Comparison of ENCODE assay signal across 14 cellular contexts in the genomic region with DNA sequence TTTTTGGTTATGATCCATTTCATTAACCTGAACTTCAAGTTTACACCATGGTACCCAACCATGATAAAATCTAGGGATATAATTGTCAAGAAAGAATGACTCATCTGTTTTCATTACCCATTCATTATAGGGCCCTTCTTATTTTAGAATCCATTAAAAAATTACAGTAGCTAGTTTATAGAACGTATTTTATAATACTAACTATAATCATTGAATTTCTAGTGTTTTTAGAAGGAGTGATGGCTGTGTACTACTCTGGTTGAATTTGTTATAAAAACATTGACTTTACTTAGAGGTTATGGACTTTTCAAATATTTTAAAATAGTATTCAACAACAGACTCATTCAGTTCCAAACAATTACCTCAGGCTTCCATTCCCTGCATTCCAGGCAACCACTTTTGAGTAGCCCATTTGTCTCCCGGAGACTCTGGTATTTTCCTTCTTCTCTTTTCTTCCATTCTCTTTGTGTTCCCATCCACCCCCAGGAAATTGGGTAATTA.
DNase-seq lines count a peak whose midpoint lies in the region; ATAC-seq and TF ChIP-seq lines count a peak whose summit lies in the region.
"Had no signal": no experiment of that assay in that cellular context is flagged by ENCODE, and none has a peak within 500 bp of the region (broad histone marks: within the 10 kb centered on the region; RNA-seq: fewer than 3 reads in every experiment).

No MANE protein-coding gene starts in this region.

- H3K27me3 Mint-ChIP-seq in mesothelial cell of epicardium (ENCODE audit: low read depth): no peaks in the 10 kb centered on the region
- H3K27me3 Mint-ChIP-seq: effector memory CD8-positive, alpha-beta T cell had no signal

- H3K36me3 Mint-ChIP-seq in mesothelial cell of epicardium: no peaks in the 10 kb centered on the region

- ATAC-seq in SK-N-SH treated with all-trans-retinoic acid at 6 μM for 48 hours: peak; percentile 48
- ATAC-seq in sciatic nerve: peak; percentile 77
- ATAC-seq in HG02763 (IDR thresholded peaks at IDR 0.05; ENCODE audit: unreplicated experiment): no peak
- no peak for ATAC-seq in Right ventricle myocardium inferior
- ATAC-seq: effector memory CD8-positive, alpha-beta T cell had no signal

- H3K4me1 Mint-ChIP-seq in mesothelial cell of epicardium: peaks cover 32% of the 10 kb centered on the region

- TF ChIP-seq CTCF in fibroblast of mammary gland (conservative IDR thresholded peaks at IDR 0.05; ENCODE audit: control insufficient read depth, insufficient read depth, low read depth, low read length) (no peak), mesothelial cell of epicardium (IDR thresholded peaks at IDR 0.05; ENCODE audit: unreplicated experiment) (no peak)

- no peak overlapping the region for H3K27ac Mint-ChIP-seq in mesothelial cell of epicardium
- H3K27ac Mint-ChIP-seq: effector memory CD8-positive, alpha-beta T cell had no signal

- no peak overlapping the region for H3K4me3 ChIP-seq in fibroblast of mammary gland (ENCODE audit: control insufficient read depth, low read depth, low read length)

- peaks cover 16% of the 10 kb centered on the region for H3K9me3 Mint-ChIP-seq in mesothelial cell of epicardium
- H3K9me3 Mint-ChIP-seq: effector memory CD8-positive, alpha-beta T cell had no signal

- no peak overlapping the region for H3K4me3 Mint-ChIP-seq in mesothelial cell of epicardium
- H3K4me3 Mint-ChIP-seq: effector memory CD8-positive, alpha-beta T cell had no signal

- DNase-seq in GM03348 (ENCODE audit: low spot score): peak; percentile 64
- peak; percentile 75 for DNase-seq in fibroblast of mammary gland (ENCODE audit: low read depth)
- no peak for DNase-seq in sciatic nerve (ENCODE audit: low spot score)
- DNase-seq in SHP77 treated with DMSO at 0.1 percent for 48 hours (lab: John Stamatoyannopoulos, UW): no peak
- no peak for DNase-seq in mesothelial cell of epicardium (ENCODE audit: low spot score in 2 of 2, unreplicated experiment in 2 of 2)
- no peak for DNase-seq in Right ventricle myocardium inferior (ENCODE audit: missing footprints)
- DNase-seq: COR-L47; effector memory CD8-positive, alpha-beta T cell; H7; NCI-H1417 treated with DMSO at 0.1 percent for 48 hours; NCI-H526 treated with DMSO at 0.1 percent for 48 hours; WERI-Rb-1 had no signal

- intact Hi-C loops in sciatic nerve (cut with DNase I): no loop called here
- intact Hi-C loops in Right ventricle myocardium inferior (cut with DNase I): no loop called here

TF ChIP-seq in SK-N-SH treated with all-trans-retinoic acid at 6 μM for 48 hours, 23 proteins besides CTCF, POLR2A, EP300 and RAD21:
- TF ChIP-seq, protein P1, sequence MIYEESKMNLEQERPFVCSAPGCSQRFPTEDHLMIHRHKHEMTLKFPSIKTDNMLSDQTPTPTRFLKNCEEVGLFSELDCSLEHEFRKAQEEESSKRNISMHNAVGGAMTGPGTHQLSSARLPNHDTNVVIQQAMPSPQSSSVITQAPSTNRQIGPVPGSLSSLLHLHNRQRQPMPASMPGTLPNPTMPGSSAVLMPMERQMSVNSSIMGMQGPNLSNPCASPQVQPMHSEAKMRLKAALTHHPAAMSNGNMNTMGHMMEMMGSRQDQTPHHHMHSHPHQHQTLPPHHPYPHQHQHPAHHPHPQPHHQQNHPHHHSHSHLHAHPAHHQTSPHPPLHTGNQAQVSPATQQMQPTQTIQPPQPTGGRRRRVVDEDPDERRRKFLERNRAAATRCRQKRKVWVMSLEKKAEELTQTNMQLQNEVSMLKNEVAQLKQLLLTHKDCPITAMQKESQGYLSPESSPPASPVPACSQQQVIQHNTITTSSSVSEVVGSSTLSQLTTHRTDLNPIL (CRISPR knock-in tag; IDR thresholded peaks at IDR 0.05; ENCODE audit: low read depth): peak; percentile 35
- TF ChIP-seq CSDC2 (CRISPR knock-in tag; IDR thresholded peaks at IDR 0.05) (no peak), ZFP3 (CRISPR knock-in tag; IDR thresholded peaks at IDR 0.05) (no peak), ISL1 (CRISPR knock-in tag; IDR thresholded peaks at IDR 0.05) (peak; percentile 87), ZNF8 (CRISPR knock-in tag; IDR thresholded peaks at IDR 0.05) (no peak), GLIS3 (CRISPR knock-in tag; IDR thresholded peaks at IDR 0.05) (no peak), ARNTL (CRISPR knock-in tag; IDR thresholded peaks at IDR 0.05; ENCODE audit: borderline replicate concordance, low read depth) (no peak), ZNF70 (CRISPR knock-in tag; IDR thresholded peaks at IDR 0.05) (no peak), SNAI2 (CRISPR knock-in tag; IDR thresholded peaks at IDR 0.05) (no peak), TCF4 (CRISPR knock-in tag; IDR thresholded peaks at IDR 0.05; ENCODE audit: borderline replicate concordance) (no peak), CSRNP3 (CRISPR knock-in tag; IDR thresholded peaks at IDR 0.05) (no peak), OSR1 (CRISPR knock-in tag; IDR thresholded peaks at IDR 0.05) (no peak), ZNF565 (CRISPR knock-in tag; conservative IDR thresholded peaks at IDR 0.05; ENCODE audit: low read depth) (no peak), TOX (CRISPR knock-in tag; IDR thresholded peaks at IDR 0.05; ENCODE audit: borderline replicate concordance) (no peak), RARB (CRISPR knock-in tag; IDR thresholded peaks at IDR 0.05) (no peak), PPARA (CRISPR knock-in tag; IDR thresholded peaks at IDR 0.05; ENCODE audit: borderline replicate concordance) (no peak), ZC3H10 (CRISPR knock-in tag; IDR thresholded peaks at IDR 0.05) (0 out of 2 replicates have a peak, but pooled peaks have one; percentile 53), BACH2 (CRISPR knock-in tag; IDR thresholded peaks at IDR 0.05; ENCODE audit: borderline replicate concordance) (no peak)
- TF ChIP-seq, protein P2, sequence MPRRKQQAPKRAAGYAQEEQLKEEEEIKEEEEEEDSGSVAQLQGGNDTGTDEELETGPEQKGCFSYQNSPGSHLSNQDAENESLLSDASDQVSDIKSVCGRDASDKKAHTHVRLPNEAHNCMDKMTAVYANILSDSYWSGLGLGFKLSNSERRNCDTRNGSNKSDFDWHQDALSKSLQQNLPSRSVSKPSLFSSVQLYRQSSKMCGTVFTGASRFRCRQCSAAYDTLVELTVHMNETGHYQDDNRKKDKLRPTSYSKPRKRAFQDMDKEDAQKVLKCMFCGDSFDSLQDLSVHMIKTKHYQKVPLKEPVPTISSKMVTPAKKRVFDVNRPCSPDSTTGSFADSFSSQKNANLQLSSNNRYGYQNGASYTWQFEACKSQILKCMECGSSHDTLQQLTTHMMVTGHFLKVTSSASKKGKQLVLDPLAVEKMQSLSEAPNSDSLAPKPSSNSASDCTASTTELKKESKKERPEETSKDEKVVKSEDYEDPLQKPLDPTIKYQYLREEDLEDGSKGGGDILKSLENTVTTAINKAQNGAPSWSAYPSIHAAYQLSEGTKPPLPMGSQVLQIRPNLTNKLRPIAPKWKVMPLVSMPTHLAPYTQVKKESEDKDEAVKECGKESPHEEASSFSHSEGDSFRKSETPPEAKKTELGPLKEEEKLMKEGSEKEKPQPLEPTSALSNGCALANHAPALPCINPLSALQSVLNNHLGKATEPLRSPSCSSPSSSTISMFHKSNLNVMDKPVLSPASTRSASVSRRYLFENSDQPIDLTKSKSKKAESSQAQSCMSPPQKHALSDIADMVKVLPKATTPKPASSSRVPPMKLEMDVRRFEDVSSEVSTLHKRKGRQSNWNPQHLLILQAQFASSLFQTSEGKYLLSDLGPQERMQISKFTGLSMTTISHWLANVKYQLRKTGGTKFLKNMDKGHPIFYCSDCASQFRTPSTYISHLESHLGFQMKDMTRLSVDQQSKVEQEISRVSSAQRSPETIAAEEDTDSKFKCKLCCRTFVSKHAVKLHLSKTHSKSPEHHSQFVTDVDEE (CRISPR knock-in tag; IDR thresholded peaks at IDR 0.05): no peak
- TF ChIP-seq, protein P3, sequence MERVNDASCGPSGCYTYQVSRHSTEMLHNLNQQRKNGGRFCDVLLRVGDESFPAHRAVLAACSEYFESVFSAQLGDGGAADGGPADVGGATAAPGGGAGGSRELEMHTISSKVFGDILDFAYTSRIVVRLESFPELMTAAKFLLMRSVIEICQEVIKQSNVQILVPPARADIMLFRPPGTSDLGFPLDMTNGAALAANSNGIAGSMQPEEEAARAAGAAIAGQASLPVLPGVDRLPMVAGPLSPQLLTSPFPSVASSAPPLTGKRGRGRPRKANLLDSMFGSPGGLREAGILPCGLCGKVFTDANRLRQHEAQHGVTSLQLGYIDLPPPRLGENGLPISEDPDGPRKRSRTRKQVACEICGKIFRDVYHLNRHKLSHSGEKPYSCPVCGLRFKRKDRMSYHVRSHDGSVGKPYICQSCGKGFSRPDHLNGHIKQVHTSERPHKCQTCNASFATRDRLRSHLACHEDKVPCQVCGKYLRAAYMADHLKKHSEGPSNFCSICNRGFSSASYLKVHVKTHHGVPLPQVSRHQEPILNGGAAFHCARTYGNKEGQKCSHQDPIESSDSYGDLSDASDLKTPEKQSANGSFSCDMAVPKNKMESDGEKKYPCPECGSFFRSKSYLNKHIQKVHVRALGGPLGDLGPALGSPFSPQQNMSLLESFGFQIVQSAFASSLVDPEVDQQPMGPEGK (CRISPR knock-in tag; IDR thresholded peaks at IDR 0.05; ENCODE audit: borderline replicate concordance): no peak

Comparison
In these comparisons a context has a peak if more than half of its experiments do, and no peak if none do; other contexts are left out.
1. DNase-seq: peak in GM03348 (single experiment) and fibroblast of mammary gland (single experiment); none in sciatic nerve (single experiment), SHP77 treated with DMSO at 0.1 percent for 48 hours (single experiment), mesothelial cell of epicardium (0 of 2) and Right ventricle myocardium inferior (single experiment).
2. ATAC-seq: peak in SK-N-SH treated with all-trans-retinoic acid at 6 μM for 48 hours (single experiment) and sciatic nerve (single experiment); none in HG02763 (single experiment) and Right ventricle myocardium inferior (single experiment).